In genomic region chr2:177265386-177265690, GRCh38 we compare ENCODE assay signal across 8 cellular contexts. TPM values are rescaled to one million over a fixed set of nuclear protein-coding genes. Genes with fewer than 3 reads are reported as not detected.
A peak's percentile ranks its signal among the peaks of the same experiment; 100 is the strongest.
DNase-seq lines count a peak whose midpoint lies in the region; ATAC-seq and TF ChIP-seq lines count a peak whose summit lies in the region.

No MANE protein-coding gene starts in this region.

- no peak overlapping the region for H3K27ac ChIP-seq in neural cell (ENCODE audit: low read length)

- no peaks in the 10 kb centered on the region for H3K27me3 Mint-ChIP-seq in WTC11 (ENCODE audit: low read depth)

- peak; percentile 6 for ATAC-seq in HG03439 (IDR thresholded peaks at IDR 0.05; ENCODE audit: unreplicated experiment)
- peak; percentile 5 for ATAC-seq in WTC11

- H2AFZ ChIP-seq in neural cell (ENCODE audit: low read depth, low read length), result peak overlapping the region; percentile 19

- no peaks in the 10 kb centered on the region for H3K9me3 Mint-ChIP-seq in WTC11

- H3K36me3 ChIP-seq in neural cell (ENCODE audit: insufficient read depth, low read length), result no peaks in the 10 kb centered on the region

- H3K9ac ChIP-seq in neural cell (ENCODE audit: low read length), result peak overlapping the region; percentile 52

- no peak for TF ChIP-seq RAD21 in neural cell (conservative IDR thresholded peaks at IDR 0.05)

- H3K27ac Mint-ChIP-seq in WTC11, result peak overlapping the region; percentile 57

- H3F3A ChIP-seq in neural cell (ENCODE audit: insufficient read depth, low read length, poor library complexity, severe bottlenecking), result peaks cover 4% of the 10 kb centered on the region

- H3K4me1 Mint-ChIP-seq in WTC11, result peaks cover 38% of the 10 kb centered on the region

- H3K9me2 ChIP-seq in neural cell (ENCODE audit: insufficient read depth, low read length), result no peaks in the 10 kb centered on the region

- no peaks in the 10 kb centered on the region for H4K20me1 ChIP-seq in neural cell (ENCODE audit: insufficient read depth)

- CTCF ChIA-PET in WTC11 (lab: Charles Lee), result interaction anchor here (0.6 to 4.8 kb wide), 10 partner anchors 10 to 101 kb away, joined by 3 to 34 read pairs (median 4); partner anchors contain the start of gene HNRNPA3

- TF ChIP-seq CTCF in WTC11 (IDR thresholded peaks at IDR 0.05), result no peak
- peak; percentile 50 for TF ChIP-seq CTCF in neural cell (IDR thresholded peaks at IDR 0.05; ENCODE audit: poor library complexity, severe bottlenecking)

- H3K4me2 ChIP-seq in neural cell (ENCODE audit: low read length), result peak overlapping the region; percentile 55

- peaks cover 13% of the 10 kb centered on the region for H3K79me2 ChIP-seq in neural cell (replicated peaks; ENCODE audit: insufficient read depth, low read length)

- DNase-seq in stimulated activated CD4-positive, alpha-beta T cell treated with anti-CD3 and anti-CD28 coated beads, Interleukin-4, amount 100 ng/mL, for 1 hour, result peak; percentile 36
- no peak for DNase-seq in stimulated activated CD4-positive, alpha-beta T cell treated with anti-CD3 and anti-CD28 coated beads, Interleukin-4, amount 100 ng/mL, for 4 hours
- DNase-seq in WTC11 (ENCODE audit: low spot score) (peak; percentile 19), fibroblast of gingiva (ENCODE audit: low read depth) (peak; percentile 40), germinal center (ENCODE audit: low spot score) (no peak)
- DNase-seq in effector CD4-positive, alpha-beta T cell, result no peak

- no peaks in the 10 kb centered on the region for H3K9me3 ChIP-seq in neural cell (ENCODE audit: low read length)

- peaks cover 12% of the 10 kb centered on the region for H3K27me3 ChIP-seq in neural cell (ENCODE audit: insufficient read depth, low read depth, low read length)

- H3K4me3 Mint-ChIP-seq in WTC11, result peak overlapping the region; percentile 83

- no peaks in the 10 kb centered on the region for H3K36me3 Mint-ChIP-seq in WTC11

- no peak for TF ChIP-seq EP300 in neural cell (conservative IDR thresholded peaks at IDR 0.05; ENCODE audit: poor library complexity, severe bottlenecking)

- H3K4me3 ChIP-seq in neural cell (ENCODE audit: low read length), result peak overlapping the region; percentile 80

- POLR2A ChIA-PET in WTC11 (lab: Charles Lee), result interaction anchor here (0.9 to 2.6 kb wide), 8 partner anchors 11 to 498 kb away, joined by 3 to 14 read pairs (median 6); partner anchors contain the start of genes AGPS and HNRNPA3

TF ChIP-seq in WTC11, 78 proteins besides CTCF, POLR2A, EP300 and RAD21 (continues in another document):
- TF ChIP-seq NFATC4 (CRISPR knock-in tag; IDR thresholded peaks at IDR 0.05) (no peak), RELA (CRISPR knock-in tag; IDR thresholded peaks at IDR 0.05; ENCODE audit: borderline replicate concordance) (no peak), CREM (CRISPR knock-in tag; IDR thresholded peaks at IDR 0.05) (no peak), FOXJ3 (CRISPR knock-in tag; IDR thresholded peaks at IDR 0.05; ENCODE audit: borderline replicate concordance) (no peak), ATF3 (CRISPR knock-in tag; conservative IDR thresholded peaks at IDR 0.05) (no peak), ARID4B (CRISPR knock-in tag; IDR thresholded peaks at IDR 0.05; ENCODE audit: borderline replicate concordance) (no peak)

TF ChIP-seq in neural cell, 6 proteins besides CTCF, POLR2A, EP300 and RAD21:
- no peak for TF ChIP-seq SMC3 (conservative IDR thresholded peaks at IDR 0.05; ENCODE audit: poor library complexity)
- TF ChIP-seq POLR2AphosphoS5 (IDR thresholded peaks at IDR 0.05), result no peak
- no peak for TF ChIP-seq TAF1 (IDR thresholded peaks at IDR 0.05; ENCODE audit: low read depth)
- no peak for TF ChIP-seq REST (IDR thresholded peaks at IDR 0.05; ENCODE audit: borderline replicate concordance)
- no peak for TF ChIP-seq EZH2 (IDR thresholded peaks at IDR 0.05; ENCODE audit: borderline replicate concordance, insufficient read depth, low read length, poor library complexity, severe bottlenecking)
- no peak for TF ChIP-seq MXI1 (conservative IDR thresholded peaks at IDR 0.05; ENCODE audit: poor library complexity, severe bottlenecking)

RNA-seq across cellular contexts. Expression of gene NFE2L2, which starts 0.8 kb away (rescaled TPM):
- total RNA-seq in WTC11 (2021), result 21.4 to 26.3 TPM (median 22.7 TPM) in 3 replicates
- 1.4 and 2.2 TPM in 2 replicates for polyA plus RNA-seq in neural cell
- polyA minus RNA-seq in neural cell, result 6.3 and 7.8 TPM in 2 replicates

RNA-seq across cellular contexts. Expression of gene HNRNPA3, which starts 52.7 kb away (rescaled TPM):
- total RNA-seq in WTC11 (2021), result 367 to 406 TPM (median 379 TPM) in 3 replicates
- polyA plus RNA-seq in neural cell, result 114 and 134 TPM in 2 replicates
- 118 and 164 TPM in 2 replicates for polyA minus RNA-seq in neural cell

Comparison
In these comparisons a context has a peak if more than half of its experiments do, and no peak if none do; other contexts are left out.
1. DNase-seq: peak in stimulated activated CD4-positive, alpha-beta T cell treated with anti-CD3 and anti-CD28 coated beads, Interleukin-4, amount 100 ng/mL, for 1 hour (single experiment), WTC11 (single experiment) and fibroblast of gingiva (single experiment); none in stimulated activated CD4-positive, alpha-beta T cell treated with anti-CD3 and anti-CD28 coated beads, Interleukin-4, amount 100 ng/mL, for 4 hours (0 of 2), effector CD4-positive, alpha-beta T cell (single experiment) and germinal center (single experiment).